Comparison of ENCODE assay signal across 8 cellular contexts in genomic region chr3:71010731-71011455, GRCh38.
A peak's percentile ranks its signal among the peaks of the same experiment; 100 is the strongest.
DNase-seq lines count a peak whose midpoint lies in the region; ATAC-seq and TF ChIP-seq lines count a peak whose summit lies in the region.

No MANE protein-coding gene starts in this region.

- H3K27me3 ChIP-seq in hepatocyte (no peaks in the 10 kb centered on the region), colonic mucosa (no peaks in the 10 kb centered on the region), right atrium auricular region (no peaks in the 10 kb centered on the region)

- TF ChIP-seq CTCF in hepatocyte (IDR thresholded peaks at IDR 0.05; ENCODE audit: poor library complexity) (no peak), colonic mucosa (IDR thresholded peaks at IDR 0.05) (no peak), omental fat pad (IDR thresholded peaks at IDR 0.05) (no peak), right atrium auricular region (IDR thresholded peaks at IDR 0.05) (no peak)

- H3K9me2 ChIP-seq in hepatocyte (replicated peaks; ENCODE audit: insufficient read depth): no peaks in the 10 kb centered on the region

- peak overlapping the region; percentile 62 for H3K4me3 Mint-ChIP-seq in stimulated activated naive CD8-positive, alpha-beta T cell treated with anti-CD3 and anti-CD28 coated beads, Interleukin-15, Interleukin-2, amounts not matched to agents 100 ng/mL and 50 ng/mL, for 24 hours

- H3K9ac ChIP-seq in colonic mucosa (ENCODE audit: low read depth in 2 of 2, low read length in 2 of 2): no peak overlapping the region

- peak overlapping the region; percentile 96 for H3K27ac Mint-ChIP-seq in stimulated activated naive CD8-positive, alpha-beta T cell treated with anti-CD3 and anti-CD28 coated beads, Interleukin-15, Interleukin-2, amounts not matched to agents 100 ng/mL and 50 ng/mL, for 24 hours

- ATAC-seq in GM18511 (IDR thresholded peaks at IDR 0.05; ENCODE audit: unreplicated experiment) (peak; percentile 78), HG02973 (IDR thresholded peaks at IDR 0.05; ENCODE audit: unreplicated experiment) (peak; percentile 67), omental fat pad (ENCODE audit: low FRiP score) (no peak)

- H3K4me1 ChIP-seq in hepatocyte (ENCODE audit: insufficient read depth): peaks cover 9% of the 10 kb centered on the region
- no peaks in the 10 kb centered on the region for H3K4me1 ChIP-seq in colonic mucosa
- H3K4me1 ChIP-seq in right atrium auricular region: peaks cover 0 to 39% of the 10 kb centered on the region in 2 donors

- no peak overlapping the region for H2AFZ ChIP-seq in hepatocyte

- H3K27me3 Mint-ChIP-seq in stimulated activated naive CD8-positive, alpha-beta T cell treated with anti-CD3 and anti-CD28 coated beads, Interleukin-15, Interleukin-2, amounts not matched to agents 100 ng/mL and 50 ng/mL, for 24 hours: no peaks in the 10 kb centered on the region

- peaks cover 69% of the 10 kb centered on the region for H3K36me3 Mint-ChIP-seq in stimulated activated naive CD8-positive, alpha-beta T cell treated with anti-CD3 and anti-CD28 coated beads, Interleukin-15, Interleukin-2, amounts not matched to agents 100 ng/mL and 50 ng/mL, for 24 hours (ENCODE audit: low read depth)

- 93% methylated on average over 3 of the region's 3 CpGs for WGBS in hepatocyte (ENCODE audit: low lambda C conversion rate, missing lambda C conversion rate)

- H3K9me3 ChIP-seq in hepatocyte (ENCODE audit: low read depth) (no peaks in the 10 kb centered on the region), colonic mucosa (no peaks in the 10 kb centered on the region), right atrium auricular region (no peaks in the 10 kb centered on the region)

- peak; percentile 60 to 65 for DNase-seq in activated CD4-positive, alpha-beta T cell treated with anti-CD3 and anti-CD28 coated beads for 4 hours
- no peak for DNase-seq in hepatocyte (ENCODE audit: low spot score)
- DNase-seq in colonic mucosa: no peak
- no peak for DNase-seq in omental fat pad (ENCODE audit: low spot score)
- no peak for DNase-seq in right atrium auricular region (ENCODE audit: low spot score)

- H3K4me3 ChIP-seq in hepatocyte (no peak overlapping the region), colonic mucosa (no peak overlapping the region), right atrium auricular region (no peak overlapping the region)

- peak overlapping the region; percentile 15 for H3K27ac ChIP-seq in hepatocyte
- no peak overlapping the region for H3K27ac ChIP-seq in colonic mucosa
- no peak overlapping the region for H3K27ac ChIP-seq in right atrium auricular region

- H3K79me2 ChIP-seq in hepatocyte: peaks cover 79% of the 10 kb centered on the region

- H4K20me1 ChIP-seq in hepatocyte (ENCODE audit: insufficient read depth, poor library complexity, severe bottlenecking): no peaks in the 10 kb centered on the region

- H3K4me2 ChIP-seq in hepatocyte: no peak overlapping the region

- intact Hi-C loops in colonic mucosa (cut with DNase I): no loop called here

- H3K9me3 Mint-ChIP-seq in stimulated activated naive CD8-positive, alpha-beta T cell treated with anti-CD3 and anti-CD28 coated beads, Interleukin-15, Interleukin-2, amounts not matched to agents 100 ng/mL and 50 ng/mL, for 24 hours: no peaks in the 10 kb centered on the region

- peaks cover 84% of the 10 kb centered on the region for H3K4me1 Mint-ChIP-seq in stimulated activated naive CD8-positive, alpha-beta T cell treated with anti-CD3 and anti-CD28 coated beads, Interleukin-15, Interleukin-2, amounts not matched to agents 100 ng/mL and 50 ng/mL, for 24 hours (ENCODE audit: low read depth)

- H3K36me3 ChIP-seq in hepatocyte (replicated peaks; ENCODE audit: insufficient read depth, low read depth) (peaks cover 3% of the 10 kb centered on the region), colonic mucosa (no peaks in the 10 kb centered on the region), right atrium auricular region (peaks cover 11% of the 10 kb centered on the region)

Comparison
In these comparisons a context has a peak if more than half of its experiments do, and no peak if none do; other contexts are left out.
1. DNase-seq: peak in activated CD4-positive, alpha-beta T cell treated with anti-CD3 and anti-CD28 coated beads for 4 hours (2 of 2); none in hepatocyte (single experiment), colonic mucosa (single experiment), omental fat pad (single experiment) and right atrium auricular region (single experiment).